Comparison of ENCODE assay signal across 1 cellular context in the genomic region with DNA sequence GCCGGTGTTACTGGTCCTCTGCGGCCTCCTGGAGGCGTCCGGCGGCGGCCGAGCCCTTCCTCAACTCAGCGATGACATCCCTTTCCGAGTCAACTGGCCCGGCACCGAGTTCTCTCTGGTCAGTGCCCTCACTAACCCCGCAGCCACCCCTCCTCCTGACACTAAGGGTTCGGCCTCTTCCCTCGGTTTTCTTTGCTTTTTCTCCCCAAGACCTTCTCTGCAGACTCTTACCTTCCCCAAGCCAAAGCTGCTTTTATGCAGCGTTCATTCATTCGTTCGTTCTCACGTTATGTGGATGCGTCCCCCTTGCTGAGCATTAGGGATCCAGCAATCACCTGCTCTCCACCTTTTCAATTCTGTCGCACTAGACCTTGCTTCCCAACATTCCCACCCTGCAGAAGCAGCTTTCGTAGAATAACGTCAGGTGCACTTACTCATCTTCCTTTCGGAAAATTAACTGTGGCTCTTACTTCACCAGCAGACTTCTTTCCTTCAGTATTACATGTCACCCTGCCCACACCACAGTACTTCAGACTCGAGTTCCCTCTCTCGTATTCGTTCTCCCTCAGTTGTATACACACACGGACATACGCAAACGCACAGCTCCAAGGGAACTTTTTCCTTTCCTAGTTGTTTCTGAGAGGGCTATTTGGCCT.
TF ChIP-seq lines count a peak whose summit lies in the region.

No MANE protein-coding gene starts in this region.

TF ChIP-seq in K562, 482 proteins besides CTCF, POLR2A, EP300 and RAD21 (continued from another document and continues in another):
- TF ChIP-seq, protein P1, sequence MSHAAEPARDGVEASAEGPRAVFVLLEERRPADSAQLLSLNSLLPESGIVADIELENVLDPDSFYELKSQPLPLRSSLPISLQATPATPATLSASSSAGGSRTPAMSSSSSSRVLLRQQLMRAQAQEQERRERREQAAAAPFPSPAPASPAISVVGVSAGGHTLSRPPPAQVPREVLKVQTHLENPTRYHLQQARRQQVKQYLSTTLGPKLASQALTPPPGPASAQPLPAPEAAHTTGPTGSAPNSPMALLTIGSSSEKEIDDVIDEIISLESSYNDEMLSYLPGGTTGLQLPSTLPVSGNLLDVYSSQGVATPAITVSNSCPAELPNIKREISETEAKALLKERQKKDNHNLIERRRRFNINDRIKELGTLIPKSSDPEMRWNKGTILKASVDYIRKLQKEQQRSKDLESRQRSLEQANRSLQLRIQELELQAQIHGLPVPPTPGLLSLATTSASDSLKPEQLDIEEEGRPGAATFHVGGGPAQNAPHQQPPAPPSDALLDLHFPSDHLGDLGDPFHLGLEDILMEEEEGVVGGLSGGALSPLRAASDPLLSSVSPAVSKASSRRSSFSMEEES (CRISPR knock-in tag; IDR thresholded peaks at IDR 0.05) = no peak
- TF ChIP-seq KLF1 (tag; IDR thresholded peaks at IDR 0.05) = no peak
- TF ChIP-seq ZKSCAN1 (IDR thresholded peaks at IDR 0.05; ENCODE audit: low read depth, low read length) = no peak
- no peak for TF ChIP-seq ZNF354B (CRISPR knock-in tag; IDR thresholded peaks at IDR 0.05)
- TF ChIP-seq CBX3 (IDR thresholded peaks at IDR 0.05; ENCODE audit: borderline replicate concordance in 1 of 2, low read length in 2 of 2) = no peak
- TF ChIP-seq C11orf30 (IDR thresholded peaks at IDR 0.05; ENCODE audit: low read depth) = no peak
- TF ChIP-seq, protein P2, sequence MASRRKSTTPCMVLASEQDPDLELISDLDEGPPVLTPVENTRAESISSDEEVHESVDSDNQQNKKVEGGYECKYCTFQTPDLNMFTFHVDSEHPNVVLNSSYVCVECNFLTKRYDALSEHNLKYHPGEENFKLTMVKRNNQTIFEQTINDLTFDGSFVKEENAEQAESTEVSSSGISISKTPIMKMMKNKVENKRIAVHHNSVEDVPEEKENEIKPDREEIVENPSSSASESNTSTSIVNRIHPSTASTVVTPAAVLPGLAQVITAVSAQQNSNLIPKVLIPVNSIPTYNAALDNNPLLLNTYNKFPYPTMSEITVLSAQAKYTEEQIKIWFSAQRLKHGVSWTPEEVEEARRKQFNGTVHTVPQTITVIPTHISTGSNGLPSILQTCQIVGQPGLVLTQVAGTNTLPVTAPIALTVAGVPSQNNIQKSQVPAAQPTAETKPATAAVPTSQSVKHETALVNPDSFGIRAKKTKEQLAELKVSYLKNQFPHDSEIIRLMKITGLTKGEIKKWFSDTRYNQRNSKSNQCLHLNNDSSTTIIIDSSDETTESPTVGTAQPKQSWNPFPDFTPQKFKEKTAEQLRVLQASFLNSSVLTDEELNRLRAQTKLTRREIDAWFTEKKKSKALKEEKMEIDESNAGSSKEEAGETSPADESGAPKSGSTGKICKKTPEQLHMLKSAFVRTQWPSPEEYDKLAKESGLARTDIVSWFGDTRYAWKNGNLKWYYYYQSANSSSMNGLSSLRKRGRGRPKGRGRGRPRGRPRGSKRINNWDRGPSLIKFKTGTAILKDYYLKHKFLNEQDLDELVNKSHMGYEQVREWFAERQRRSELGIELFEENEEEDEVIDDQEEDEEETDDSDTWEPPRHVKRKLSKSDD (conservative IDR thresholded peaks at IDR 0.05; ENCODE audit: low read length) = no peak
- no peak for TF ChIP-seq ZSCAN32 (CRISPR knock-in tag; IDR thresholded peaks at IDR 0.05)
- TF ChIP-seq MCM5 (IDR thresholded peaks at IDR 0.05; ENCODE audit: low read depth) = no peak
- TF ChIP-seq KLF13 (tag; IDR thresholded peaks at IDR 0.05; ENCODE audit: borderline replicate concordance, low read depth) = no peak
- no peak for TF ChIP-seq KDM5B (IDR thresholded peaks at IDR 0.05; ENCODE audit: insufficient replicate concordance, low read depth, low read length)
- TF ChIP-seq CREB1 (IDR thresholded peaks at IDR 0.05) = no peak
- TF ChIP-seq CREB1 (CRISPR knock-in tag; IDR thresholded peaks at IDR 0.05) = no peak
- TF ChIP-seq BCL6 (CRISPR knock-in tag; IDR thresholded peaks at IDR 0.05) = no peak
- TF ChIP-seq CHD2 (IDR thresholded peaks at IDR 0.05; ENCODE audit: low read depth, low read length) = no peak
- no peak for TF ChIP-seq NBN (IDR thresholded peaks at IDR 0.05; ENCODE audit: low read depth)
- no peak for TF ChIP-seq FOXM1 (IDR thresholded peaks at IDR 0.05; ENCODE audit: low read depth)
- TF ChIP-seq FOXM1 (CRISPR knock-in tag; IDR thresholded peaks at IDR 0.05; ENCODE audit: low read depth) = no peak
- TF ChIP-seq HDGF (IDR thresholded peaks at IDR 0.05) = no peak
- TF ChIP-seq, protein P3, sequence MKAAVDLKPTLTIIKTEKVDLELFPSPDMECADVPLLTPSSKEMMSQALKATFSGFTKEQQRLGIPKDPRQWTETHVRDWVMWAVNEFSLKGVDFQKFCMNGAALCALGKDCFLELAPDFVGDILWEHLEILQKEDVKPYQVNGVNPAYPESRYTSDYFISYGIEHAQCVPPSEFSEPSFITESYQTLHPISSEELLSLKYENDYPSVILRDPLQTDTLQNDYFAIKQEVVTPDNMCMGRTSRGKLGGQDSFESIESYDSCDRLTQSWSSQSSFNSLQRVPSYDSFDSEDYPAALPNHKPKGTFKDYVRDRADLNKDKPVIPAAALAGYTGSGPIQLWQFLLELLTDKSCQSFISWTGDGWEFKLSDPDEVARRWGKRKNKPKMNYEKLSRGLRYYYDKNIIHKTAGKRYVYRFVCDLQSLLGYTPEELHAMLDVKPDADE (conservative IDR thresholded peaks at IDR 0.05; ENCODE audit: control insufficient read depth, low read depth, low read length) = no peak
- peak; percentile 28; the same call in 1 of the 2 replicates for TF ChIP-seq POLR2G (IDR thresholded peaks at IDR 0.05; ENCODE audit: low read depth, low read length)
- TF ChIP-seq, protein P4, sequence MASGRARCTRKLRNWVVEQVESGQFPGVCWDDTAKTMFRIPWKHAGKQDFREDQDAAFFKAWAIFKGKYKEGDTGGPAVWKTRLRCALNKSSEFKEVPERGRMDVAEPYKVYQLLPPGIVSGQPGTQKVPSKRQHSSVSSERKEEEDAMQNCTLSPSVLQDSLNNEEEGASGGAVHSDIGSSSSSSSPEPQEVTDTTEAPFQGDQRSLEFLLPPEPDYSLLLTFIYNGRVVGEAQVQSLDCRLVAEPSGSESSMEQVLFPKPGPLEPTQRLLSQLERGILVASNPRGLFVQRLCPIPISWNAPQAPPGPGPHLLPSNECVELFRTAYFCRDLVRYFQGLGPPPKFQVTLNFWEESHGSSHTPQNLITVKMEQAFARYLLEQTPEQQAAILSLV (tag; IDR thresholded peaks at IDR 0.05) = 0 out of 2 replicates have a peak, but pooled peaks have one; percentile 13
- TF ChIP-seq, protein P5, sequence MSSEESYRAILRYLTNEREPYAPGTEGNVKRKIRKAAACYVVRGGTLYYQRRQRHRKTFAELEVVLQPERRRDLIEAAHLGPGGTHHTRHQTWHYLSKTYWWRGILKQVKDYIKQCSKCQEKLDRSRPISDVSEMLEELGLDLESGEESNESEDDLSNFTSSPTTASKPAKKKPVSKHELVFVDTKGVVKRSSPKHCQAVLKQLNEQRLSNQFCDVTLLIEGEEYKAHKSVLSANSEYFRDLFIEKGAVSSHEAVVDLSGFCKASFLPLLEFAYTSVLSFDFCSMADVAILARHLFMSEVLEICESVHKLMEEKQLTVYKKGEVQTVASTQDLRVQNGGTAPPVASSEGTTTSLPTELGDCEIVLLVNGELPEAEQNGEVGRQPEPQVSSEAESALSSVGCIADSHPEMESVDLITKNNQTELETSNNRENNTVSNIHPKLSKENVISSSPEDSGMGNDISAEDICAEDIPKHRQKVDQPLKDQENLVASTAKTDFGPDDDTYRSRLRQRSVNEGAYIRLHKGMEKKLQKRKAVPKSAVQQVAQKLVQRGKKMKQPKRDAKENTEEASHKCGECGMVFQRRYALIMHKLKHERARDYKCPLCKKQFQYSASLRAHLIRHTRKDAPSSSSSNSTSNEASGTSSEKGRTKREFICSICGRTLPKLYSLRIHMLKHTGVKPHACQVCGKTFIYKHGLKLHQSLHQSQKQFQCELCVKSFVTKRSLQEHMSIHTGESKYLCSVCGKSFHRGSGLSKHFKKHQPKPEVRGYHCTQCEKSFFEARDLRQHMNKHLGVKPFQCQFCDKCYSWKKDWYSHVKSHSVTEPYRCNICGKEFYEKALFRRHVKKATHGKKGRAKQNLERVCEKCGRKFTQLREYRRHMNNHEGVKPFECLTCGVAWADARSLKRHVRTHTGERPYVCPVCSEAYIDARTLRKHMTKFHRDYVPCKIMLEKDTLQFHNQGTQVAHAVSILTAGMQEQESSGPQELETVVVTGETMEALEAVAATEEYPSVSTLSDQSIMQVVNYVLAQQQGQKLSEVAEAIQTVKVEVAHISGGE (CRISPR knock-in tag; IDR thresholded peaks at IDR 0.05) = peak in 1 of 3 experiments; percentile 84; a peak in 2 of 6 replicates
- TF ChIP-seq JUN (IDR thresholded peaks at IDR 0.05; ENCODE audit: borderline replicate concordance, low read depth, low read length) = no peak
- no peak for TF ChIP-seq JUN (CRISPR knock-in tag; IDR thresholded peaks at IDR 0.05; ENCODE audit: borderline replicate concordance)
- TF ChIP-seq, protein P6, sequence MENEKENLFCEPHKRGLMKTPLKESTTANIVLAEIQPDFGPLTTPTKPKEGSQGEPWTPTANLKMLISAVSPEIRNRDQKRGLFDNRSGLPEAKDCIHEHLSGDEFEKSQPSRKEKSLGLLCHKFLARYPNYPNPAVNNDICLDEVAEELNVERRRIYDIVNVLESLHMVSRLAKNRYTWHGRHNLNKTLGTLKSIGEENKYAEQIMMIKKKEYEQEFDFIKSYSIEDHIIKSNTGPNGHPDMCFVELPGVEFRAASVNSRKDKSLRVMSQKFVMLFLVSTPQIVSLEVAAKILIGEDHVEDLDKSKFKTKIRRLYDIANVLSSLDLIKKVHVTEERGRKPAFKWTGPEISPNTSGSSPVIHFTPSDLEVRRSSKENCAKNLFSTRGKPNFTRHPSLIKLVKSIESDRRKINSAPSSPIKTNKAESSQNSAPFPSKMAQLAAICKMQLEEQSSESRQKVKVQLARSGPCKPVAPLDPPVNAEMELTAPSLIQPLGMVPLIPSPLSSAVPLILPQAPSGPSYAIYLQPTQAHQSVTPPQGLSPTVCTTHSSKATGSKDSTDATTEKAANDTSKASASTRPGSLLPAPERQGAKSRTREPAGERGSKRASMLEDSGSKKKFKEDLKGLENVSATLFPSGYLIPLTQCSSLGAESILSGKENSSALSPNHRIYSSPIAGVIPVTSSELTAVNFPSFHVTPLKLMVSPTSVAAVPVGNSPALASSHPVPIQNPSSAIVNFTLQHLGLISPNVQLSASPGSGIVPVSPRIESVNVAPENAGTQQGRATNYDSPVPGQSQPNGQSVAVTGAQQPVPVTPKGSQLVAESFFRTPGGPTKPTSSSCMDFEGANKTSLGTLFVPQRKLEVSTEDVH (IDR thresholded peaks at IDR 0.05; ENCODE audit: low read depth, partially characterized antibody) = no peak
- TF ChIP-seq, protein P7, sequence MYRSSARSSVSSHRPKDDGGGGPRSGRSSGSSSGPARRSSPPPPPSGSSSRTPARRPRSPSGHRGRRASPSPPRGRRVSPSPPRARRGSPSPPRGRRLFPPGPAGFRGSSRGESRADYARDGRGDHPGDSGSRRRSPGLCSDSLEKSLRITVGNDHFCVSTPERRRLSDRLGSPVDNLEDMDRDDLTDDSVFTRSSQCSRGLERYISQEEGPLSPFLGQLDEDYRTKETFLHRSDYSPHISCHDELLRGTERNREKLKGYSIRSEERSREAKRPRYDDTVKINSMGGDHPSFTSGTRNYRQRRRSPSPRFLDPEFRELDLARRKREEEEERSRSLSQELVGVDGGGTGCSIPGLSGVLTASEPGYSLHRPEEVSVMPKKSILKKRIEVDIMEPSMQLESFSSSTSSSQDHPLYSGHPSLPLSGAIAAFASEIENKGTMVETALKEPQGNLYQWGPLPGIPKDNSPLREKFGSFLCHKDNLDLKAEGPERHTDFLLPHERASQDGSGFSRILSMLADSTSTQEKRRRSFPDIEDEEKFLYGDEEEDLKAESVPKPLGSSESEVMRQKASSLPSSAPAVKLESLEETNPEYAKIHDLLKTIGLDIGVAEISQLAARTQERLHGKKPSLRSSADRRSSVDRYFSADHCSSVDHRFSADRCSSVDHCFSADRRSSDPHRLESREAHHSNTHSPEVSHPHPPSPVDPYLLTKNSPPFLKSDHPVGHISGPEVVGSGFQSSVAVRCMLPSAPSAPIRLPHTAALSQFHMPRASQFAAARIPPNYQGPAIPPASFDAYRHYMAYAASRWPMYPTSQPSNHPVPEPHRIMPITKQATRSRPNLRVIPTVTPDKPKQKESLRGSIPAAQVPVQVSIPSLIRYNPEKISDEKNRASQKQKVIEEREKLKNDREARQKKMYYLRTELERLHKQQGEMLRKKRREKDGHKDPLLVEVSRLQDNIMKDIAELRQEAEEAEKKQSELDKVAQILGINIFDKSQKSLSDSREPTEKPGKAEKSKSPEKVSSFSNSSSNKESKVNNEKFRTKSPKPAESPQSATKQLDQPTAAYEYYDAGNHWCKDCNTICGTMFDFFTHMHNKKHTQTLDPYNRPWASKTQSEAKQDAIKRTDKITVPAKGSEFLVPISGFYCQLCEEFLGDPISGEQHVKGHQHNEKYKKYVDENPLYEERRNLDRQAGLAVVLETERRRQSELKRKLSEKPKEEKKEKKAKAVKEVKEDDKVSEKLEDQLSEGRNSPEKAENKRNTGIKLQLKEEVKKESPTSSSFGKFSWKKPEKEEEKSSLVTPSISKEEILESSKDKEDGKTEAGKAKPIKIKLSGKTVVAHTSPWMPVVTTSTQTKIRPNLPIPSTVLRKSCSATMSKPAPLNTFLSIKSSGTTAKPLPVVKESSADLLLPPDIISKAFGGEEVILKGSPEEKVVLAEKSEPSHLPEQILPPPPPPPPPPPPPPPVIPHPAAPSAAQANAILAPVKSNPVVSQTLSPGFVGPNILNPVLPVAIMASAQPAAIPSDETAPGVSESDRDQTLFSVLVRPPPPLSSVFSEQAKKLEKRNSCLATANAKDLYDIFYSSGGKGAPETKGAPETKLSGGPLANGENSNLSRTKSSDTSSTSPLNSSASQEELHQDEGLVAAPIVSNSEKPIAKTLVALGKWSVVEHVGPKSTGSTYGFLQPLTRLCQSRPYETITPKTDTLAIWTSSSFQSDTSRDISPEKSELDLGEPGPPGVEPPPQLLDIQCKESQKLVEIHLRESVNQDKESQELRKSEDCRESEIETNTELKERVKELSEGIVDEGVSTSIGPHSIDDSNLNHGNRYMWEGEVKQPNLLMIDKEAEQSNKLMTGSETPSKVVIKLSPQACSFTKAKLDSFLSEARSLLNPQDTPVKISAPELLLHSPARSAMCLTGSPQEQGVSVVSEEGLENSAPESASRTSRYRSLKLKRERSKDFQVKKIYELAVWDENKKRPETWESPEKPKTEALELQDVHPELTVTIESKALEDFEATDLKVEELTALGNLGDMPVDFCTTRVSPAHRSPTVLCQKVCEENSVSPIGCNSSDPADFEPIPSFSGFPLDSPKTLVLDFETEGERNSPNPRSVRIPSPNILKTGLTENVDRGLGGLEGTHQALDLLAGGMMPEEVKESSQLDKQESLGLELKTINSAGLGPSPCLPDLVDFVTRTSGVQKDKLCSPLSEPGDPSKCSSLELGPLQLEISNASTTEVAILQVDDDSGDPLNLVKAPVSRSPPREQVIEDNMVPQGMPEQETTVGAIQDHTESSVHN (IDR thresholded peaks at IDR 0.05; ENCODE audit: borderline replicate concordance in 1 of 2, low read depth in 1 of 2) = no peak
- TF ChIP-seq ZC3H8 (IDR thresholded peaks at IDR 0.05) = no peak
- TF ChIP-seq HDAC6 (IDR thresholded peaks at IDR 0.05; ENCODE audit: low read depth, low read length) = no peak
- TF ChIP-seq BCOR (IDR thresholded peaks at IDR 0.05) = no peak
- no peak for TF ChIP-seq PHF8 (IDR thresholded peaks at IDR 0.05; ENCODE audit: borderline replicate concordance, low read length)
- no peak for TF ChIP-seq TBP (optimal IDR thresholded peaks at IDR 0.05; ENCODE audit: low read depth, low read length)
- TF ChIP-seq ZNF785 (CRISPR knock-in tag; IDR thresholded peaks at IDR 0.05) = no peak
- no peak for TF ChIP-seq ZNF764 (CRISPR knock-in tag; IDR thresholded peaks at IDR 0.05; ENCODE audit: low read depth)
